19 cellular contexts compared by ENCODE assay signal in genomic region chr20:15060265-15061060, GRCh38.
DNase-seq lines count a peak whose midpoint lies in the region; ATAC-seq, FAIRE-seq and TF ChIP-seq lines count a peak whose summit lies in the region.
"Had no signal": no experiment of that assay in that cellular context is flagged by ENCODE, and none has a peak within 500 bp of the region (broad histone marks: within the 10 kb centered on the region; RNA-seq: fewer than 3 reads in every experiment).

No MANE protein-coding gene starts in this region.

- DNase-seq in A549 (ENCODE audit: low read depth in 1 of 2, low spot score in 1 of 2) (no peak), left kidney (ENCODE audit: low read depth, low spot score) (peak; percentile 36), neural crest cell (ENCODE audit: low read depth, low spot score) (no peak), AML-193 (lab: John Stamatoyannopoulos, UW) (no peak), kidney (no peak), NCI-H446 (lab: John Stamatoyannopoulos, UW) (no peak), heart left ventricle (no peak)
- DNase-seq: 8988T; Calu3; CD4-positive, alpha-beta T cell; GF-D8; NCI-H1417; NCI-H187 treated with DMSO at 0.1 percent for 48 hours; NCI-H226 had no signal

- no peak for TF ChIP-seq POLR2A in A549 (IDR thresholded peaks at IDR 0.05; ENCODE audit: low read length)
- no peak for TF ChIP-seq POLR2A in heart left ventricle (IDR thresholded peaks at IDR 0.05)

- H3K27me3 Mint-ChIP-seq in neural crest cell (ENCODE audit: low read depth): no peaks in the 10 kb centered on the region
- H3K27me3 Mint-ChIP-seq: CD4-positive, alpha-beta T cell had no signal

- no peak for ATAC-seq in A549
- ATAC-seq in heart left ventricle: no peak

- no peak overlapping the region for H3K4me3 ChIP-seq in A549
- no peak overlapping the region for H3K4me3 ChIP-seq in OCI-LY3 (ENCODE audit: low read length)
- no peak overlapping the region for H3K4me3 ChIP-seq in kidney (ENCODE audit: low read length in 2 of 2)
- H3K4me3 ChIP-seq in heart left ventricle: no peak overlapping the region

- H3K27ac ChIP-seq in A549: no peak overlapping the region
- H3K27ac ChIP-seq in OCI-LY3 (ENCODE audit: low read length): no peak overlapping the region
- H3K27ac ChIP-seq in kidney (ENCODE audit: low read depth in 2 of 2, low read length in 2 of 2): no peak overlapping the region
- H3K27ac ChIP-seq in heart left ventricle: no peak overlapping the region
- H3K27ac ChIP-seq: KMS-11 had no signal

- H3K27me3 ChIP-seq in OCI-LY3 (ENCODE audit: low read depth, low read length): peaks cover 3% of the 10 kb centered on the region; the same call in 1 of the 2 replicates
- H3K27me3 ChIP-seq in heart left ventricle: no peaks in the 10 kb centered on the region

- H3K9me3 Mint-ChIP-seq in neural crest cell: peaks cover 2% of the 10 kb centered on the region
- H3K9me3 Mint-ChIP-seq: CD4-positive, alpha-beta T cell had no signal

- POLR2A ChIA-PET in A549 (lab: Yijun Ruan, JAX): interaction anchor here (0.5 kb wide), 1 partner anchor 327 kb away, joined by 3 read pairs; no protein-coding TSS in a partner anchor

- H3K9ac ChIP-seq in OCI-LY3 (ENCODE audit: low read length) (no peak overlapping the region), kidney (ENCODE audit: low read length in 2 of 2) (no peak overlapping the region)
- H3K9ac ChIP-seq: KMS-11 had no signal

- H3K4me3 Mint-ChIP-seq in neural crest cell: no peak overlapping the region
- H3K4me3 Mint-ChIP-seq: CD4-positive, alpha-beta T cell had no signal

- no peak overlapping the region for H2AFZ ChIP-seq in OCI-LY3 (ENCODE audit: low read depth, low read length)

- H3K4me1 Mint-ChIP-seq in neural crest cell: peaks cover 16% of the 10 kb centered on the region

- no peak for TF ChIP-seq RAD21 in A549 (conservative IDR thresholded peaks at IDR 0.05 in 1 of 2, IDR thresholded peaks at IDR 0.05 in 1 of 2)

- CTCF ChIA-PET in A549 (lab: Yijun Ruan, JAX): no interaction called here

- H3K36me3 ChIP-seq in OCI-LY3 (replicated peaks; ENCODE audit: low read depth, low read length) (no peaks in the 10 kb centered on the region), kidney (ENCODE audit: control insufficient read depth in 1 of 2, insufficient read depth in 2 of 2, low read length in 2 of 2) (no peaks in the 10 kb centered on the region), heart left ventricle (no peaks in the 10 kb centered on the region)

- WGBS in A549 (ENCODE audit: missing lambda C conversion rate): 70% methylated on average over 8 of the region's 8 CpGs
- WGBS in heart left ventricle, 4 donors: 76 to 89% (median 80%) methylated on average over 8 of the region's 8 CpGs

- no peaks in the 10 kb centered on the region for H3K79me2 ChIP-seq in OCI-LY3 (ENCODE audit: low read length)

- intact Hi-C loops in kidney (cut with DNase I): no loop called here
- intact Hi-C loops in heart left ventricle (cut with DNase I): no loop called here

- no peaks in the 10 kb centered on the region for H4K20me1 ChIP-seq in OCI-LY3 (ENCODE audit: insufficient read depth, low read length)

- FAIRE-seq in A549 (lab: Jason Lieb, UNC) (peak; percentile 70), kidney (lab: Jason Lieb, UNC) (no peak)
- FAIRE-seq: GM12891, GM18507, H54 had no signal

- peak overlapping the region; percentile 25 for H3K27ac Mint-ChIP-seq in neural crest cell (ENCODE audit: unreplicated experiment)
- H3K27ac Mint-ChIP-seq: CD4-positive, alpha-beta T cell had no signal

- H3K4me2 ChIP-seq in A549 (no peak overlapping the region), OCI-LY3 (ENCODE audit: low read length) (peak overlapping the region; percentile 43)
- H3K4me2 ChIP-seq: KMS-11 had no signal

- H3K9me3 ChIP-seq in A549 (no peaks in the 10 kb centered on the region), OCI-LY3 (ENCODE audit: insufficient read depth, low read length) (no peaks in the 10 kb centered on the region), kidney (ENCODE audit: control insufficient read depth in 1 of 2, low read length in 2 of 2) (no peaks in the 10 kb centered on the region), heart left ventricle (peaks cover 0 to 6% (median 0%) of the 10 kb centered on the region in 12 donors)

- TF ChIP-seq CTCF in A549 (IDR thresholded peaks at IDR 0.05) (no peak), OCI-LY3 (IDR thresholded peaks at IDR 0.05; ENCODE audit: low read depth, low read length) (no peak), neural crest cell (conservative IDR thresholded peaks at IDR 0.05) (no peak), kidney (IDR thresholded peaks at IDR 0.05; ENCODE audit: borderline replicate concordance, extremely low read depth, insufficient read depth) (no peak), heart left ventricle (IDR thresholded peaks at IDR 0.05) (no peak)

- no peak for TF ChIP-seq EP300 in A549 (IDR thresholded peaks at IDR 0.05)

- H3K4me1 ChIP-seq in A549 (no peaks in the 10 kb centered on the region; the same call in 2 of the 3 replicates), OCI-LY3 (ENCODE audit: low read length) (peaks cover 19% of the 10 kb centered on the region), kidney (ENCODE audit: control insufficient read depth in 1 of 2, insufficient read depth in 1 of 2, low read depth in 1 of 2, low read length in 2 of 2) (peaks cover 0 to 6% of the 10 kb centered on the region in 2 donors), heart left ventricle (no peaks in the 10 kb centered on the region)

- H3K36me3 Mint-ChIP-seq in neural crest cell (ENCODE audit: low read depth): no peaks in the 10 kb centered on the region

TF ChIP-seq in A549, 52 proteins besides CTCF, POLR2A, EP300 and RAD21:
- TF ChIP-seq, protein P1, sequence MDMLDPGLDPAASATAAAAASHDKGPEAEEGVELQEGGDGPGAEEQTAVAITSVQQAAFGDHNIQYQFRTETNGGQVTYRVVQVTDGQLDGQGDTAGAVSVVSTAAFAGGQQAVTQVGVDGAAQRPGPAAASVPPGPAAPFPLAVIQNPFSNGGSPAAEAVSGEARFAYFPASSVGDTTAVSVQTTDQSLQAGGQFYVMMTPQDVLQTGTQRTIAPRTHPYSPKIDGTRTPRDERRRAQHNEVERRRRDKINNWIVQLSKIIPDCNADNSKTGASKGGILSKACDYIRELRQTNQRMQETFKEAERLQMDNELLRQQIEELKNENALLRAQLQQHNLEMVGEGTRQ (IDR thresholded peaks at IDR 0.05): no peak
- no peak for TF ChIP-seq ZFP36 (IDR thresholded peaks at IDR 0.05; ENCODE audit: borderline replicate concordance, partially characterized antibody)
- no peak for TF ChIP-seq ESRRA (IDR thresholded peaks at IDR 0.05; ENCODE audit: borderline replicate concordance, low read length)
- no peak for TF ChIP-seq SREBF2 (IDR thresholded peaks at IDR 0.05)
- TF ChIP-seq BCL3 (IDR thresholded peaks at IDR 0.05): no peak
- TF ChIP-seq RNF2 (IDR thresholded peaks at IDR 0.05; ENCODE audit: borderline replicate concordance, low read depth): no peak
- no peak for TF ChIP-seq EHF (CRISPR knock-in tag; IDR thresholded peaks at IDR 0.05)
- TF ChIP-seq CBX8 (IDR thresholded peaks at IDR 0.05): no peak
- TF ChIP-seq NFE2L2 (conservative IDR thresholded peaks at IDR 0.05; ENCODE audit: low read length): no peak
- no peak for TF ChIP-seq E2F6 (IDR thresholded peaks at IDR 0.05; ENCODE audit: borderline replicate concordance, low read depth)
- no peak for TF ChIP-seq TFCP2L1 (CRISPR knock-in tag; IDR thresholded peaks at IDR 0.05)
- TF ChIP-seq, protein P2, sequence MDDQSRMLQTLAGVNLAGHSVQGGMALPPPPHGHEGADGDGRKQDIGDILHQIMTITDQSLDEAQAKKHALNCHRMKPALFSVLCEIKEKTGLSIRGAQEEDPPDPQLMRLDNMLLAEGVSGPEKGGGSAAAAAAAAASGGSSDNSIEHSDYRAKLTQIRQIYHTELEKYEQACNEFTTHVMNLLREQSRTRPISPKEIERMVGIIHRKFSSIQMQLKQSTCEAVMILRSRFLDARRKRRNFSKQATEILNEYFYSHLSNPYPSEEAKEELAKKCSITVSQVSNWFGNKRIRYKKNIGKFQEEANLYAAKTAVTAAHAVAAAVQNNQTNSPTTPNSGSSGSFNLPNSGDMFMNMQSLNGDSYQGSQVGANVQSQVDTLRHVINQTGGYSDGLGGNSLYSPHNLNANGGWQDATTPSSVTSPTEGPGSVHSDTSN (IDR thresholded peaks at IDR 0.05): no peak
- no peak for TF ChIP-seq ZC3H11A (IDR thresholded peaks at IDR 0.05)
- TF ChIP-seq NR3C1 (IDR thresholded peaks at IDR 0.05): no peak
